In genomic region chr12:30000401-30000800, GRCh38 we compare ENCODE assay signal across 23 cellular contexts.
A peak's percentile ranks its signal among the peaks of the same experiment; 100 is the strongest.
DNase-seq lines count a peak whose midpoint lies in the region; TF ChIP-seq lines count a peak whose summit lies in the region.
"Had no signal": no experiment of that assay in that cellular context is flagged by ENCODE, and none has a peak within 500 bp of the region (broad histone marks: within the 10 kb centered on the region; RNA-seq: fewer than 3 reads in every experiment).

No MANE protein-coding gene starts in this region.

- no peak overlapping the region for H4K8ac ChIP-seq in H9 (replicated peaks; ENCODE audit: insufficient read length, low read depth, low read length)

- no peaks in the 10 kb centered on the region for H3K4me1 ChIP-seq in H9 (ENCODE audit: insufficient read depth, low read length)
- H3K4me1 ChIP-seq: right lobe of liver had no signal

- no peak overlapping the region for H2BK20ac ChIP-seq in H9 (ENCODE audit: low read depth, low read length, poor library complexity, severe bottlenecking)

- no peak overlapping the region for H4K91ac ChIP-seq in H9 (ENCODE audit: insufficient read length, low read depth, low read length)

- no peaks in the 10 kb centered on the region for H3K79me2 ChIP-seq in H9 (ENCODE audit: insufficient read depth, low read length)
- H3K79me2 ChIP-seq: parathyroid adenoma had no signal

- no peak overlapping the region for H3K4me2 ChIP-seq in H9 (ENCODE audit: insufficient read depth, insufficient read length, low read length)

- no peaks in the 10 kb centered on the region for H3K9me3 Mint-ChIP-seq in H9
- H3K9me3 Mint-ChIP-seq: activated naive CD4-positive, alpha-beta T cell treated with anti-CD3 and anti-CD28 coated beads, Interleukin-2, amount 50 U/mL, for 24 hours; activated T-helper 1 cell treated with anti-CD3 and anti-CD28 coated beads, Interleukin-12 subunit alpha, Interleukin-12 subunit beta, Interleukin-2, Interleukin-4 antibody, amounts not matched to agents 30 ng/mL and 10 ng/mL and 1 ng/mL, durations not matched to agents 14 hours and 24 hours and 36 hours; WTC11 had no signal

- DNase-seq in NCI-H1105 (lab: John Stamatoyannopoulos, UW) (peak; percentile 37), RPMI7951 (ENCODE audit: low read depth) (peak; percentile 45), fibroblast of mammary gland (ENCODE audit: low read depth) (peak; percentile 11), COLO829 (ENCODE audit: low spot score) (no peak), HK-2 (ENCODE audit: unreplicated experiment) (no peak), KG1 (lab: John Stamatoyannopoulos, UW) (no peak), H9 (no peak)
- DNase-seq: aorta; CD4-positive, CD25-positive, alpha-beta regulatory T cell; effector CD4-positive, alpha-beta T cell; IMR-90; MG63; NCI-H146; NCI-H774; right lobe of liver; SHP77; stimulated activated CD4-positive, alpha-beta T cell treated with anti-CD3 and anti-CD28 coated beads, Interleukin-15, amount 100 ng/mL, for 24 hours; stimulated activated naive CD8-positive, alpha-beta T cell treated with anti-CD3 and anti-CD28 coated beads, Interleukin-15, Interleukin-2, amounts not matched to agents 100 U/mL and 50 U/mL, for 24 hours; T-helper 9 cell had no signal

- H2BK5ac ChIP-seq in H9 (ENCODE audit: insufficient read length, low read length) = no peak overlapping the region

- no peaks in the 10 kb centered on the region for H3K27me3 ChIP-seq in H9 (ENCODE audit: insufficient read depth, low read length)
- H3K27me3 ChIP-seq: MG63, right lobe of liver had no signal

- no peak overlapping the region for H4K5ac ChIP-seq in H9 (ENCODE audit: insufficient read length, low read depth, low read length)

- H3K4me3 ChIP-seq in fibroblast of mammary gland (ENCODE audit: control insufficient read depth, low read depth, low read length) = no peak overlapping the region
- H3K4me3 ChIP-seq: MG63, right lobe of liver had no signal

- H3K4ac ChIP-seq in H9 (ENCODE audit: low read depth, low read length) = no peak overlapping the region

- no peak overlapping the region for H3K9ac ChIP-seq in H9 (ENCODE audit: extremely low read depth, insufficient read length, low read length)
- H3K9ac ChIP-seq: parathyroid adenoma had no signal

- no peaks in the 10 kb centered on the region for H3K9me3 ChIP-seq in H9 (ENCODE audit: control insufficient read depth, low read depth, low read length)
- H3K9me3 ChIP-seq: MG63, right lobe of liver had no signal

- no peaks in the 10 kb centered on the region for H4K20me1 ChIP-seq in H9 (ENCODE audit: control insufficient read depth, insufficient read depth, insufficient read length)

- H3K27ac Mint-ChIP-seq in H9 = no peak overlapping the region
- H3K27ac Mint-ChIP-seq: activated naive CD4-positive, alpha-beta T cell treated with anti-CD3 and anti-CD28 coated beads, Interleukin-2, amount 50 U/mL, for 24 hours; activated T-helper 1 cell treated with anti-CD3 and anti-CD28 coated beads, Interleukin-12 subunit alpha, Interleukin-12 subunit beta, Interleukin-2, Interleukin-4 antibody, amounts not matched to agents 30 ng/mL and 10 ng/mL and 1 ng/mL, durations not matched to agents 14 hours and 24 hours and 36 hours; CD4-positive, CD25-positive, alpha-beta regulatory T cell; WTC11 had no signal

- H3K79me1 ChIP-seq in H9 (ENCODE audit: insufficient read depth, low read depth, low read length, poor library complexity, severe bottlenecking) = no peaks in the 10 kb centered on the region

- no peak overlapping the region for H3K14ac ChIP-seq in H9 (ENCODE audit: insufficient read depth, low read length)

- WGBS in H9 (ENCODE audit: extremely low coverage, insufficient read length, low lambda C conversion rate) = no CpG with 5 or more reads among the region's 1 CpG

- H3T11ph ChIP-seq in H9 (ENCODE audit: low read length) = no peak overlapping the region

- no peak overlapping the region for H2AK5ac ChIP-seq in H9 (ENCODE audit: insufficient read length, low read length)

- TF ChIP-seq CTCF in fibroblast of mammary gland (conservative IDR thresholded peaks at IDR 0.05; ENCODE audit: control insufficient read depth, insufficient read depth, low read depth, low read length) (no peak), H9 (conservative IDR thresholded peaks at IDR 0.05) (no peak)

- H3K23me2 ChIP-seq in H9 (ENCODE audit: insufficient read length, low read depth, low read length, poor library complexity, severe bottlenecking) = no peaks in the 10 kb centered on the region

- H3K56ac ChIP-seq in H9 (ENCODE audit: insufficient read length, low read depth, low read length) = no peak overlapping the region

- no peak overlapping the region for H2AFZ ChIP-seq in H9 (ENCODE audit: low read length)
- H2AFZ ChIP-seq: parathyroid adenoma had no signal

- no peak overlapping the region for H3K23ac ChIP-seq in H9 (ENCODE audit: insufficient read length, low read depth, low read length)

- H3K27ac ChIP-seq in H9 (ENCODE audit: insufficient read length, low read depth, low read length) = no peak overlapping the region
- H3K27ac ChIP-seq: parathyroid adenoma, right lobe of liver had no signal

- no peak overlapping the region for H3K4me3 Mint-ChIP-seq in H9
- H3K4me3 Mint-ChIP-seq: activated naive CD4-positive, alpha-beta T cell treated with anti-CD3 and anti-CD28 coated beads, Interleukin-2, amount 50 U/mL, for 24 hours; activated T-helper 1 cell treated with anti-CD3 and anti-CD28 coated beads, Interleukin-12 subunit alpha, Interleukin-12 subunit beta, Interleukin-2, Interleukin-4 antibody, amounts not matched to agents 30 ng/mL and 10 ng/mL and 1 ng/mL, durations not matched to agents 14 hours and 24 hours and 36 hours; CD4-positive, CD25-positive, alpha-beta regulatory T cell; WTC11 had no signal

- 0 out of 4 replicates have a peak, but pooled peaks cover 0 to 4% of the 10 kb centered on the region in 2 experiments for H3K4me1 Mint-ChIP-seq in H9
- H3K4me1 Mint-ChIP-seq: activated naive CD4-positive, alpha-beta T cell treated with anti-CD3 and anti-CD28 coated beads, Interleukin-2, amount 50 U/mL, for 24 hours; CD4-positive, CD25-positive, alpha-beta regulatory T cell; WTC11 had no signal

- H2BK120ac ChIP-seq in H9 (ENCODE audit: low read depth, low read length, poor library complexity, severe bottlenecking) = no peak overlapping the region

- H3K27me3 Mint-ChIP-seq in H9 (ENCODE audit: low read depth) = no peaks in the 10 kb centered on the region
- H3K27me3 Mint-ChIP-seq: activated naive CD4-positive, alpha-beta T cell treated with anti-CD3 and anti-CD28 coated beads, Interleukin-2, amount 50 U/mL, for 24 hours; CD4-positive, CD25-positive, alpha-beta regulatory T cell had no signal

- no peak overlapping the region for H2BK15ac ChIP-seq in H9 (ENCODE audit: low read depth, low read length)

- no peak overlapping the region for H3K18ac ChIP-seq in H9 (ENCODE audit: insufficient read length, low read depth, low read length)

- H3K36me3 Mint-ChIP-seq in H9 (ENCODE audit: insufficient read depth in 1 of 3, low read depth in 3 of 3) = no peaks in the 10 kb centered on the region
- H3K36me3 Mint-ChIP-seq: activated naive CD4-positive, alpha-beta T cell treated with anti-CD3 and anti-CD28 coated beads, Interleukin-2, amount 50 U/mL, for 24 hours; CD4-positive, CD25-positive, alpha-beta regulatory T cell; WTC11 had no signal

- no peak overlapping the region for H2BK12ac ChIP-seq in H9 (ENCODE audit: insufficient read length, low read depth, low read length)

Comparison
In these comparisons a context has a peak if more than half of its experiments do, and no peak if none do; other contexts are left out.
1. DNase-seq: peak in NCI-H1105 (single experiment), RPMI7951 (single experiment) and fibroblast of mammary gland (single experiment); none in COLO829 (single experiment), HK-2 (single experiment), KG1 (single experiment) and H9 (single experiment).